In genomic region chr1:31767225-31767624, GRCh38 we compare ENCODE assay signal across 15 cellular contexts. TPM values are rescaled to one million over a fixed set of nuclear protein-coding genes. Genes with fewer than 3 reads are reported as not detected.
DNase-seq lines count a peak whose midpoint lies in the region; ATAC-seq, FAIRE-seq and TF ChIP-seq lines count a peak whose summit lies in the region.
"Had no signal": no experiment of that assay in that cellular context is flagged by ENCODE, and none has a peak within 500 bp of the region (broad histone marks: within the 10 kb centered on the region; RNA-seq: fewer than 3 reads in every experiment).

No MANE protein-coding gene starts in this region.

- peak overlapping the region; percentile 45 for H3K27ac Mint-ChIP-seq in Caco-2 (ENCODE audit: unreplicated experiment)
- H3K27ac Mint-ChIP-seq in neural progenitor cell: no peak overlapping the region

- H2AK5ac ChIP-seq in H1 (ENCODE audit: low read depth, low read length): no peak overlapping the region

- H3K4me1 ChIP-seq in Caco-2: 0 out of 2 replicates have a peak, but pooled peaks cover 4% of the 10 kb centered on the region
- peaks cover 10 to 31% (median 21%) of the 10 kb centered on the region in 4 experiments for H3K4me1 ChIP-seq in H1 (replicated peaks in 1 of 4; ENCODE audit: control insufficient read depth in 3 of 4, insufficient read depth in 4 of 4, low read length in 3 of 4)
- H3K4me1 ChIP-seq in neural progenitor cell: peaks cover 52% of the 10 kb centered on the region
- H3K4me1 ChIP-seq in lower lobe of right lung: peaks cover 22% of the 10 kb centered on the region

- H3K4me3 Mint-ChIP-seq in Caco-2 (ENCODE audit: unreplicated experiment) (no peak overlapping the region), neural progenitor cell (peak overlapping the region; percentile 65)

- intact Hi-C loops in Caco-2 (cut with micrococcal nuclease; ENCODE audit: unreplicated experiment) (no loop called here), lower lobe of right lung (cut with DNase I) (no loop called here)

- no peak for TF ChIP-seq RAD21 in H1 (IDR thresholded peaks at IDR 0.05 in 1 of 2, conservative IDR thresholded peaks at IDR 0.05 in 1 of 2; ENCODE audit: low read depth in 2 of 2, low read length in 2 of 2)

- H3K56ac ChIP-seq in H1 (replicated peaks; ENCODE audit: insufficient read length, low read depth, low read length): no peak overlapping the region

- H3K4me1 Mint-ChIP-seq in Caco-2 (ENCODE audit: low read depth, unreplicated experiment) (no peaks in the 10 kb centered on the region), neural progenitor cell (peaks cover 73% of the 10 kb centered on the region)

- H3K4me3 ChIP-seq in Caco-2 (ENCODE audit: low read depth, low read length): no peak overlapping the region
- no peak overlapping the region for H3K4me3 ChIP-seq in H1 (ENCODE audit: extremely low read depth in 1 of 4, insufficient read depth in 2 of 4, low read depth in 3 of 4, low read length in 4 of 4)
- no peak overlapping the region for H3K4me3 ChIP-seq in neural progenitor cell
- H3K4me3 ChIP-seq in lower lobe of right lung: no peak overlapping the region
- H3K4me3 ChIP-seq: PC-9 had no signal

- POLR2A ChIA-PET in Caco-2 (lab: Charles Lee) (no interaction called here), H1 (lab: Charles Lee; ENCODE audit: partially characterized antibody) (interaction anchor here (1.0 kb wide), 1 partner anchor 10 kb away, joined by 3 read pairs; no protein-coding TSS in a partner anchor)

- no peak for TF ChIP-seq EP300 in H1 (IDR thresholded peaks at IDR 0.05; ENCODE audit: borderline replicate concordance in 1 of 2, low read depth in 2 of 2, low read length in 2 of 2)

- H4K91ac ChIP-seq in H1 (replicated peaks; ENCODE audit: insufficient read length, low read length): no peak overlapping the region

- TF ChIP-seq CTCF in Caco-2 (IDR thresholded peaks at IDR 0.05; ENCODE audit: insufficient read depth in 1 of 2, low read depth in 1 of 2, low read length in 1 of 2, severe bottlenecking in 1 of 2, unreplicated experiment in 1 of 2) (no peak), H1 (IDR thresholded peaks at IDR 0.05; ENCODE audit: control extremely low read depth in 1 of 3, insufficient read depth in 1 of 3, low read depth in 1 of 3, low read length in 3 of 3) (no peak), neural progenitor cell (IDR thresholded peaks at IDR 0.05) (no peak), lower lobe of right lung (IDR thresholded peaks at IDR 0.05) (no peak)

- H3K9ac ChIP-seq in H1 (replicated peaks in 1 of 4; ENCODE audit: extremely low read depth in 1 of 4, low read depth in 3 of 4, low read length in 3 of 4) (no peak overlapping the region), neural progenitor cell (no peak overlapping the region)

- peaks cover 16% of the 10 kb centered on the region for H3K23me2 ChIP-seq in H1 (ENCODE audit: low read depth, low read length)

- no peak overlapping the region for H4K8ac ChIP-seq in H1 (ENCODE audit: extremely low read depth, insufficient read depth, low read length)

- no peak overlapping the region for H3K4ac ChIP-seq in H1 (replicated peaks; ENCODE audit: insufficient read length, low read depth, low read length)

- no peak overlapping the region for H3K4me2 ChIP-seq in H1 (ENCODE audit: insufficient read depth in 1 of 2, low read depth in 2 of 2, low read length in 2 of 2)
- no peak overlapping the region for H3K4me2 ChIP-seq in neural progenitor cell
- H3K4me2 ChIP-seq: PC-9 had no signal

- H3K79me1 ChIP-seq in H1 (ENCODE audit: low read depth, low read length): peaks cover 2% of the 10 kb centered on the region; the same call in 1 of the 2 replicates

- H2BK12ac ChIP-seq in H1 (ENCODE audit: low read depth, low read length): no peak overlapping the region

- H3K14ac ChIP-seq in H1 (ENCODE audit: insufficient read length): no peak overlapping the region

- CTCF ChIA-PET in Caco-2 (lab: Charles Lee) (no interaction called here), H1 (lab: Charles Lee; ENCODE audit: partially characterized antibody) (interaction anchor here (1.1 to 14.0 kb wide), 5 partner anchors 8 to 186 kb away, joined by 3 to 206 read pairs (median 12); no protein-coding TSS in a partner anchor)

- H3K9me3 ChIP-seq in Caco-2 (no peaks in the 10 kb centered on the region), H1 (ENCODE audit: insufficient read depth in 2 of 2, low read depth in 1 of 2, low read length in 1 of 2) (no peaks in the 10 kb centered on the region), neural progenitor cell (ENCODE audit: low read depth) (no peaks in the 10 kb centered on the region), lower lobe of right lung (no peaks in the 10 kb centered on the region)

- H2BK15ac ChIP-seq in H1 (ENCODE audit: low read length): no peak overlapping the region; the same call in 1 of the 2 replicates

- FAIRE-seq in H1 (lab: Jason Lieb, UNC): no peak

- peaks cover 3 to 5% of the 10 kb centered on the region in 2 experiments for H4K20me1 ChIP-seq in H1 (replicated peaks in 1 of 2; ENCODE audit: control insufficient read depth in 1 of 2, insufficient read depth in 2 of 2, low read length in 2 of 2)
- peaks cover 2% of the 10 kb centered on the region for H4K20me1 ChIP-seq in neural progenitor cell (ENCODE audit: low read depth)

- no peak overlapping the region for H2BK20ac ChIP-seq in H1 (ENCODE audit: low read length)

- no peak overlapping the region for H2BK120ac ChIP-seq in H1 (replicated peaks; ENCODE audit: low read depth, low read length)

- H3K27me3 ChIP-seq in Caco-2 (replicated peaks; ENCODE audit: control insufficient read depth, insufficient read depth, low read length): no peaks in the 10 kb centered on the region
- H3K27me3 ChIP-seq in H1 (replicated peaks in 1 of 4; ENCODE audit: control insufficient read depth in 3 of 4, extremely low read depth in 1 of 4, insufficient read depth in 3 of 4, low read length in 3 of 4): peaks cover 11 to 30% (median 22%) of the 10 kb centered on the region in 4 experiments; a peak in 6 of 7 replicates
- H3K27me3 ChIP-seq in neural progenitor cell: peaks cover 44% of the 10 kb centered on the region
- H3K27me3 ChIP-seq in lower lobe of right lung (ENCODE audit: low read depth): peaks cover 53% of the 10 kb centered on the region

- peak overlapping the region; percentile 22; the same call in 1 of the 2 replicates for H3K18ac ChIP-seq in H1 (ENCODE audit: extremely low read depth, low read length)

- H3K23ac ChIP-seq in H1 (ENCODE audit: insufficient read length): no peak overlapping the region

- H3K36me3 Mint-ChIP-seq in Caco-2 (ENCODE audit: insufficient read depth, unreplicated experiment) (peaks cover 6% of the 10 kb centered on the region), neural progenitor cell (no peaks in the 10 kb centered on the region)

- H3K27ac ChIP-seq in H1 (ENCODE audit: low read depth, low read length): no peak overlapping the region
- no peak overlapping the region for H3K27ac ChIP-seq in neural progenitor cell
- no peak overlapping the region for H3K27ac ChIP-seq in lower lobe of right lung
- H3K27ac ChIP-seq: PC-9 had no signal

- H2AFZ ChIP-seq in H1 (ENCODE audit: low read length) (no peak overlapping the region), neural progenitor cell (replicated peaks) (no peak overlapping the region)
- H2AFZ ChIP-seq: PC-9 had no signal

- H3K27me3 Mint-ChIP-seq in Caco-2 (ENCODE audit: insufficient read depth, unreplicated experiment) (peaks cover 8% of the 10 kb centered on the region), neural progenitor cell (ENCODE audit: insufficient read depth, low read depth) (peaks cover 29% of the 10 kb centered on the region)

- TF ChIP-seq POLR2A in H1 (IDR thresholded peaks at IDR 0.05; ENCODE audit: control extremely low read depth in 1 of 2, low read depth in 2 of 2, low read length in 2 of 2): no peak

- H3K36me3 ChIP-seq in Caco-2 (ENCODE audit: control insufficient read depth, insufficient read depth, low read length) (no peaks in the 10 kb centered on the region), H1 (ENCODE audit: control insufficient read depth in 2 of 4, insufficient read depth in 4 of 4, low read length in 3 of 4) (no peaks in the 10 kb centered on the region), neural progenitor cell (no peaks in the 10 kb centered on the region), lower lobe of right lung (no peaks in the 10 kb centered on the region)

- peaks cover 40% of the 10 kb centered on the region for H3F3A ChIP-seq in neural progenitor cell (ENCODE audit: low read depth)

- H3K79me2 ChIP-seq in H1 (ENCODE audit: control insufficient read depth in 1 of 2, insufficient read depth in 2 of 2, low read length in 2 of 2) (no peaks in the 10 kb centered on the region), neural progenitor cell (ENCODE audit: low read depth) (no peaks in the 10 kb centered on the region)

- peak; percentile 43 for DNase-seq in DMS53 (lab: John Stamatoyannopoulos, UW)
- DNase-seq in DMS53 treated with DMSO at 0.1 percent for 48 hours (lab: John Stamatoyannopoulos, UW; ENCODE audit: unreplicated experiment): no peak
- no peak for DNase-seq in Caco-2
- DNase-seq in H1 (ENCODE audit: low read depth in 1 of 2, low spot score in 2 of 2): no peak
- DNase-seq in neural progenitor cell (ENCODE audit: low spot score): no peak
- no peak for DNase-seq in NCI-H2227 (lab: John Stamatoyannopoulos, UW; ENCODE audit: unreplicated experiment)
- no peak for DNase-seq in lower lobe of right lung
- no peak for DNase-seq in SIG-M5 (lab: John Stamatoyannopoulos, UW)
- DNase-seq: Calu3, KBM-7, NCI-H1105 treated with DMSO at 0.1 percent for 48 hours, NCI-H187 treated with DMSO at 0.1 percent for 48 hours, NCI-H345, PC-9 had no signal

- no peaks in the 10 kb centered on the region for H3K9me3 Mint-ChIP-seq in Caco-2 (ENCODE audit: unreplicated experiment)
- no peaks in the 10 kb centered on the region for H3K9me3 Mint-ChIP-seq in neural progenitor cell

- no peak overlapping the region for H2BK5ac ChIP-seq in H1 (ENCODE audit: low read depth, low read length)

- no peak overlapping the region for H4K5ac ChIP-seq in H1 (ENCODE audit: insufficient read length, low read depth, low read length)

- BruUV-seq in Caco-2 (replicated peaks; lab: Mats Ljungman, UMichigan): no TSS peak

- WGBS in H1 (ENCODE audit: extremely low coverage in 1 of 2, insufficient coverage in 1 of 2, insufficient read length in 1 of 2, insufficient replicate concordance in 2 of 2, low coverage in 1 of 2, low lambda C conversion rate in 2 of 2, missing lambda C conversion rate in 1 of 2), 2 experiments: 80% methylated on average over 7 of the region's 7 CpGs; no CpG with 5 or more reads in 1 of the 2 experiments

- no peak for ATAC-seq in lower lobe of right lung
- ATAC-seq: SK-N-SH treated with all-trans-retinoic acid at 6 μM for 48 hours had no signal

RNA-seq across cellular contexts. Expression of gene ADGRB2, which starts 3.1 kb away (rescaled TPM):
- total RNA-seq in Caco-2 (2022): 1.4 and 2.2 TPM in 2 replicates
- 25.8 and 26.2 TPM in 2 replicates for total RNA-seq in H1 (2021; fragmentation: NEBNext Ultra II Directional; extraction: Animal tissue kit (Norgen Biotek cat#: 25700))
- polyA plus RNA-seq in H1 (2011; rRNA removed): 15.6 and 29.0 TPM in 2 replicates
- 20.6 TPM for polyA plus RNA-seq in H1 (2011; cell fraction: cytosol; rRNA removed)
- 126 TPM for polyA plus RNA-seq in H1 (2011; cell fraction: nucleus; rRNA removed)
- 17.3 to 29.1 TPM (median 22.1 TPM) in 4 replicates for polyA plus RNA-seq in H1 (2012, experiment 1 of 2)
- 15.4 TPM for polyA plus RNA-seq in H1 (2012, experiment 2 of 2)
- 13.4 TPM for polyA plus RNA-seq in H1 (2013, experiment 1 of 2)
- polyA plus RNA-seq in H1 (2013, experiment 2 of 2): 13.0 TPM
- 7.5 and 9.4 TPM in 2 replicates for polyA minus RNA-seq in H1 (2011; rRNA and poly(A)+ RNA removed)
- polyA minus RNA-seq in H1 (2011; cell fraction: cytosol; rRNA and poly(A)+ RNA removed): 14.0 TPM
- 22.9 TPM for polyA minus RNA-seq in H1 (2011; cell fraction: nucleus; rRNA and poly(A)+ RNA removed)
- total RNA-seq in neural progenitor cell (ENCODE audit: low replicate concordance): 7.1 and 21.2 TPM in 2 replicates
- total RNA-seq in lower lobe of right lung: 1.1 TPM

RNA-seq across cellular contexts. Expression of gene SPOCD1, which starts 48.6 kb away (rescaled TPM):
- total RNA-seq in Caco-2 (2022): 0.26 and 0.66 TPM in 2 replicates
- 1.8 and 2.0 TPM in 2 replicates for total RNA-seq in H1 (2021; fragmentation: NEBNext Ultra II Directional; extraction: Animal tissue kit (Norgen Biotek cat#: 25700))
- 2.9 and 4.2 TPM in 2 replicates for polyA plus RNA-seq in H1 (2011; rRNA removed)
- 4.7 TPM for polyA plus RNA-seq in H1 (2011; cell fraction: cytosol; rRNA removed)
- polyA plus RNA-seq in H1 (2011; cell fraction: nucleus; rRNA removed): 13.1 TPM
- 1.9 to 2.6 TPM (median 2.1 TPM) in 4 replicates for polyA plus RNA-seq in H1 (2012, experiment 1 of 2)
- 0.84 TPM for polyA plus RNA-seq in H1 (2012, experiment 2 of 2)
- polyA plus RNA-seq in H1 (2013, experiment 1 of 2): 1.4 TPM
- 1.0 TPM for polyA plus RNA-seq in H1 (2013, experiment 2 of 2)
- 2.2 and 3.0 TPM in 2 replicates for polyA minus RNA-seq in H1 (2011; rRNA and poly(A)+ RNA removed)
- polyA minus RNA-seq in H1 (2011; cell fraction: cytosol; rRNA and poly(A)+ RNA removed): 1.2 TPM
- 5.6 TPM for polyA minus RNA-seq in H1 (2011; cell fraction: nucleus; rRNA and poly(A)+ RNA removed)
- total RNA-seq in neural progenitor cell (ENCODE audit: low replicate concordance): 1.4 and 3.1 TPM in 2 replicates
- total RNA-seq in lower lobe of right lung: 21.6 TPM
